ENCODE assay signal across 1 cellular context in genomic region chr3:175224051-175224450, GRCh38.
TF ChIP-seq lines count a peak whose summit lies in the region.

No MANE protein-coding gene starts in this region.

TF ChIP-seq in GM12878, 131 proteins besides CTCF, POLR2A, EP300 and RAD21 (continued from another document):
- TF ChIP-seq ZNF687 (IDR thresholded peaks at IDR 0.05) (no peak), USF2 (IDR thresholded peaks at IDR 0.05; ENCODE audit: borderline replicate concordance, low read depth, low read length) (no peak), RUNX3 (IDR thresholded peaks at IDR 0.05; ENCODE audit: low read length) (0 out of 2 replicates have a peak, but pooled peaks have one; percentile 4), ZNF24 (IDR thresholded peaks at IDR 0.05) (no peak), PML (IDR thresholded peaks at IDR 0.05; ENCODE audit: low read length) (peak; percentile 21; the same call in 1 of the 2 replicates), FOXM1 (IDR thresholded peaks at IDR 0.05; ENCODE audit: low read depth, low read length) (no peak), SUPT20H (IDR thresholded peaks at IDR 0.05; ENCODE audit: borderline replicate concordance, control insufficient read depth, low read depth, low read length) (no peak), EGR1 (IDR thresholded peaks at IDR 0.05; ENCODE audit: borderline replicate concordance in 1 of 2, low read depth in 2 of 2, low read length in 2 of 2) (no peak), NFYA (IDR thresholded peaks at IDR 0.05; ENCODE audit: borderline replicate concordance, low read depth, low read length) (no peak), EED (IDR thresholded peaks at IDR 0.05; ENCODE audit: low read depth) (0 out of 2 replicates have a peak, but pooled peaks have one; percentile 19)
